Comparison of ENCODE assay signal across 19 cellular contexts in the genomic region with DNA sequence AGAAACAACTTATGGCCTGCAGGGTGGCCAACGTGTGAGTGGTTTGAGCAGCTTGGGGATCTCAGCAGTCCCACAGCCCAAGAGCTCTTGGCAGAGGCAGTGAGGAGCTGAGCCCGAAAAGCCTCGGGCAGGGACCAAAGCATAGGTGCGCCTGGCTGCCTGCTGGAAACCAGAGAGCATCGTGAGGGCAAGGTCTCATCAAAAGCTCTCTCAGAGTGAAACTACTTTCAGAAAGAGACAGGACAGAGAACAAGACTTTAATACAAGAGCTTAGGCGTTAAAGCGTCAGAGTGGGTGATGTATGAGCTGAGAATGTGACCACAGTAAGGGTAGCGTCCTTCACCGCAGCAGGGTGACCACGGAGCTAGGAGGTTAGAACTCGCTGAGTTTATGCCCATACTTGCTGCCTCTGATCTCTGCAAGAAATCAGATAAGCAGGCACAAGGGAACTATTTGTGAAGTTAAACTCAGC. TPM values are rescaled to one million over a fixed set of nuclear protein-coding genes. Genes with fewer than 3 reads are reported as not detected.
A peak's percentile ranks its signal among the peaks of the same experiment; 100 is the strongest.
DNase-seq lines count a peak whose midpoint lies in the region; ATAC-seq, FAIRE-seq and TF ChIP-seq lines count a peak whose summit lies in the region.
"Had no signal": no experiment of that assay in that cellular context is flagged by ENCODE, and none has a peak within 500 bp of the region (broad histone marks: within the 10 kb centered on the region; RNA-seq: fewer than 3 reads in every experiment).

No MANE protein-coding gene starts in this region.

- DNase-seq in activated CD8-positive, alpha-beta T cell treated with anti-CD3 and anti-CD28 coated beads for 36 hours, result peak; percentile 43
- DNase-seq in activated CD8-positive, alpha-beta T cell treated with anti-CD3 and anti-CD28 coated beads, Interleukin-2, amount 10 ng/mL, durations not matched to agents 7 days and 5 days, result no peak
- DNase-seq in H9 (no peak), coronary artery (ENCODE audit: low spot score) (peak; percentile 54), endothelial cell (ENCODE audit: low spot score) (no peak), frontal cortex (ENCODE audit: low spot score in 2 of 2) (no peak)
- DNase-seq in stimulated activated CD8-positive, alpha-beta memory T cell treated with anti-CD3 and anti-CD28 coated beads, Interleukin-4, amount 100 ng/mL, for 48 hours, result no peak
- DNase-seq: ACHN; activated effector memory CD4-positive, alpha-beta T cell treated with anti-CD3 and anti-CD28 coated beads, Interleukin-2, amount 50 U/mL, for 16 hours; effector CD4-positive, alpha-beta T cell; GOT3; NCI-H1436 treated with DMSO at 0.1 percent for 48 hours; NCI-H446; right lobe of liver; T-helper 9 cell; upper lobe of right lung had no signal

- POLR2A ChIA-PET in activated CD8-positive, alpha-beta T cell treated with anti-CD3 and anti-CD28 coated beads for 36 hours (lab: Charles Lee), result no interaction called here
- POLR2A ChIA-PET in activated CD8-positive, alpha-beta T cell treated with anti-CD3 and anti-CD28 coated beads, Interleukin-2, amount 10 ng/mL, durations not matched to agents 7 days and 5 days (lab: Charles Lee), result no interaction called here

- no peak for TF ChIP-seq CTCF in activated CD8-positive, alpha-beta T cell treated with anti-CD3 and anti-CD28 coated beads for 36 hours (IDR thresholded peaks at IDR 0.05)
- no peak for TF ChIP-seq CTCF in H9 (conservative IDR thresholded peaks at IDR 0.05)
- TF ChIP-seq CTCF in coronary artery (IDR thresholded peaks at IDR 0.05), result no peak
- TF ChIP-seq CTCF in endothelial cell (IDR thresholded peaks at IDR 0.05; ENCODE audit: unreplicated experiment), result no peak

- H3K4me2 ChIP-seq in H9 (ENCODE audit: insufficient read depth, insufficient read length, low read length), result no peak overlapping the region

- H2BK12ac ChIP-seq in H9 (ENCODE audit: insufficient read length, low read depth, low read length), result no peak overlapping the region

- FAIRE-seq in frontal cortex (lab: Jason Lieb, UNC), result no peak
- FAIRE-seq: bronchial epithelial cell had no signal

- no peak overlapping the region for H3K18ac ChIP-seq in H9 (ENCODE audit: insufficient read length, low read depth, low read length)

- no peaks in the 10 kb centered on the region for H3K79me1 ChIP-seq in H9 (ENCODE audit: insufficient read depth, low read depth, low read length, poor library complexity, severe bottlenecking)

- H2BK5ac ChIP-seq in H9 (ENCODE audit: insufficient read length, low read length), result no peak overlapping the region

- H3T11ph ChIP-seq in H9 (ENCODE audit: low read length), result no peak overlapping the region

- H4K5ac ChIP-seq in H9 (ENCODE audit: insufficient read length, low read depth, low read length), result no peak overlapping the region

- H4K91ac ChIP-seq in H9 (ENCODE audit: insufficient read length, low read depth, low read length), result no peak overlapping the region

- no peaks in the 10 kb centered on the region for H4K20me1 ChIP-seq in H9 (ENCODE audit: control insufficient read depth, insufficient read depth, insufficient read length)

- no peaks in the 10 kb centered on the region for H3K36me3 ChIP-seq in rectal smooth muscle tissue (ENCODE audit: control insufficient read depth, insufficient read depth, low read length)

- no peak overlapping the region for H2AK5ac ChIP-seq in H9 (ENCODE audit: insufficient read length, low read length)

- no peak overlapping the region for H3K56ac ChIP-seq in H9 (ENCODE audit: insufficient read length, low read depth, low read length)

- no peak overlapping the region for H2BK120ac ChIP-seq in H9 (ENCODE audit: low read depth, low read length, poor library complexity, severe bottlenecking)

- no peak overlapping the region for H3K4me3 ChIP-seq in coronary artery
- H3K4me3 ChIP-seq in rectal smooth muscle tissue (ENCODE audit: low read length), result no peak overlapping the region
- H3K4me3 ChIP-seq: right lobe of liver, upper lobe of right lung had no signal

- H3K79me2 ChIP-seq in H9 (ENCODE audit: insufficient read depth, low read length), result no peaks in the 10 kb centered on the region

- no peaks in the 10 kb centered on the region for H3K27me3 Mint-ChIP-seq in activated CD8-positive, alpha-beta T cell treated with anti-CD3 and anti-CD28 coated beads for 36 hours
- peaks cover 2% of the 10 kb centered on the region for H3K27me3 Mint-ChIP-seq in activated CD8-positive, alpha-beta T cell treated with anti-CD3 and anti-CD28 coated beads, Interleukin-2, amount 10 ng/mL, durations not matched to agents 7 days and 5 days (ENCODE audit: low read depth)
- no peaks in the 10 kb centered on the region for H3K27me3 Mint-ChIP-seq in H9 (ENCODE audit: low read depth)
- H3K27me3 Mint-ChIP-seq in endothelial cell (ENCODE audit: unreplicated experiment), result peaks cover 3% of the 10 kb centered on the region
- H3K27me3 Mint-ChIP-seq: memory B cell had no signal

- peak; percentile 44 for ATAC-seq in activated CD8-positive, alpha-beta T cell treated with anti-CD3 and anti-CD28 coated beads for 36 hours
- no peak for ATAC-seq in activated CD8-positive, alpha-beta T cell treated with anti-CD3 and anti-CD28 coated beads, Interleukin-2, amount 10 ng/mL, durations not matched to agents 7 days and 5 days
- ATAC-seq: right lobe of liver, upper lobe of right lung had no signal

- H3K4me3 Mint-ChIP-seq in activated CD8-positive, alpha-beta T cell treated with anti-CD3 and anti-CD28 coated beads for 36 hours, result no peak overlapping the region
- no peak overlapping the region for H3K4me3 Mint-ChIP-seq in activated CD8-positive, alpha-beta T cell treated with anti-CD3 and anti-CD28 coated beads, Interleukin-2, amount 10 ng/mL, durations not matched to agents 7 days and 5 days
- H3K4me3 Mint-ChIP-seq in H9 (no peak overlapping the region), endothelial cell (ENCODE audit: unreplicated experiment) (no peak overlapping the region)
- H3K4me3 Mint-ChIP-seq: memory B cell had no signal

- H3K36me3 Mint-ChIP-seq in activated CD8-positive, alpha-beta T cell treated with anti-CD3 and anti-CD28 coated beads for 36 hours (ENCODE audit: low read depth), result no peaks in the 10 kb centered on the region
- H3K36me3 Mint-ChIP-seq in activated CD8-positive, alpha-beta T cell treated with anti-CD3 and anti-CD28 coated beads, Interleukin-2, amount 10 ng/mL, durations not matched to agents 7 days and 5 days (ENCODE audit: low read depth), result no peaks in the 10 kb centered on the region
- H3K36me3 Mint-ChIP-seq in H9 (ENCODE audit: insufficient read depth in 1 of 3, low read depth in 3 of 3) (peaks cover 4 to 14% (median 4%) of the 10 kb centered on the region in 3 experiments), endothelial cell (ENCODE audit: low read depth, unreplicated experiment) (peaks cover 3% of the 10 kb centered on the region)

- H3K4ac ChIP-seq in H9 (ENCODE audit: low read depth, low read length), result no peak overlapping the region

- H3K9me3 Mint-ChIP-seq in activated CD8-positive, alpha-beta T cell treated with anti-CD3 and anti-CD28 coated beads for 36 hours, result no peaks in the 10 kb centered on the region
- no peaks in the 10 kb centered on the region for H3K9me3 Mint-ChIP-seq in activated CD8-positive, alpha-beta T cell treated with anti-CD3 and anti-CD28 coated beads, Interleukin-2, amount 10 ng/mL, durations not matched to agents 7 days and 5 days (ENCODE audit: insufficient read depth)
- H3K9me3 Mint-ChIP-seq in H9, result peaks cover 0 to under 1% of the 10 kb centered on the region in 2 experiments; a peak in 1 of 5 replicates
- H3K9me3 Mint-ChIP-seq in endothelial cell (ENCODE audit: unreplicated experiment), result no peaks in the 10 kb centered on the region

- no peaks in the 10 kb centered on the region for H3K4me1 Mint-ChIP-seq in activated CD8-positive, alpha-beta T cell treated with anti-CD3 and anti-CD28 coated beads for 36 hours (ENCODE audit: low read depth)
- H3K4me1 Mint-ChIP-seq in activated CD8-positive, alpha-beta T cell treated with anti-CD3 and anti-CD28 coated beads, Interleukin-2, amount 10 ng/mL, durations not matched to agents 7 days and 5 days (ENCODE audit: low read depth), result no peaks in the 10 kb centered on the region
- H3K4me1 Mint-ChIP-seq in H9 (no peaks in the 10 kb centered on the region), endothelial cell (ENCODE audit: unreplicated experiment) (no peaks in the 10 kb centered on the region)

- no peaks in the 10 kb centered on the region for H3K9me3 ChIP-seq in H9 (ENCODE audit: control insufficient read depth, low read depth, low read length)
- H3K9me3 ChIP-seq: right lobe of liver, upper lobe of right lung had no signal

- H3K23me2 ChIP-seq in H9 (ENCODE audit: insufficient read length, low read depth, low read length, poor library complexity, severe bottlenecking), result no peaks in the 10 kb centered on the region

- WGBS in H9 (ENCODE audit: extremely low coverage, insufficient read length, low lambda C conversion rate), result no CpG with 5 or more reads among the region's 11 CpGs

- intact Hi-C loops in activated CD8-positive, alpha-beta T cell treated with anti-CD3 and anti-CD28 coated beads for 36 hours (cut with micrococcal nuclease), result no loop called here

- H3K9ac ChIP-seq in H9 (ENCODE audit: extremely low read depth, insufficient read length, low read length), result no peak overlapping the region
- H3K9ac ChIP-seq in rectal smooth muscle tissue (ENCODE audit: low read length), result peak overlapping the region; percentile 36

- no peak overlapping the region for H3K23ac ChIP-seq in H9 (ENCODE audit: insufficient read length, low read depth, low read length)

- no peak overlapping the region for H3K14ac ChIP-seq in H9 (ENCODE audit: insufficient read depth, low read length)

- no peaks in the 10 kb centered on the region for H3K27me3 ChIP-seq in H9 (ENCODE audit: insufficient read depth, low read length)
- H3K27me3 ChIP-seq in rectal smooth muscle tissue (ENCODE audit: control insufficient read depth, insufficient read depth, low read length), result no peaks in the 10 kb centered on the region
- H3K27me3 ChIP-seq: right lobe of liver, upper lobe of right lung had no signal

- H3K27ac Mint-ChIP-seq in activated CD8-positive, alpha-beta T cell treated with anti-CD3 and anti-CD28 coated beads for 36 hours, result no peak overlapping the region
- no peak overlapping the region for H3K27ac Mint-ChIP-seq in activated CD8-positive, alpha-beta T cell treated with anti-CD3 and anti-CD28 coated beads, Interleukin-2, amount 10 ng/mL, durations not matched to agents 7 days and 5 days
- H3K27ac Mint-ChIP-seq in H9, result peak overlapping the region in 2 of 3 experiments; percentile 23 to 34; a peak in 3 of 7 replicates
- no peak overlapping the region for H3K27ac Mint-ChIP-seq in endothelial cell (ENCODE audit: unreplicated experiment)

- no peak overlapping the region for H2AFZ ChIP-seq in H9 (ENCODE audit: low read length)

- H3K4me1 ChIP-seq in H9 (ENCODE audit: insufficient read depth, low read length) (no peaks in the 10 kb centered on the region), rectal smooth muscle tissue (ENCODE audit: control insufficient read depth, insufficient read depth, low read length) (peaks cover 9% of the 10 kb centered on the region)
- H3K4me1 ChIP-seq: right lobe of liver had no signal

- CTCF ChIA-PET in activated CD8-positive, alpha-beta T cell treated with anti-CD3 and anti-CD28 coated beads for 36 hours (lab: Charles Lee), result interaction anchor here (0.8 to 2.2 kb wide), 5 partner anchors 10 to 66 kb away, joined by 3 to 17 read pairs (median 4); no protein-coding TSS in a partner anchor
- CTCF ChIA-PET in activated CD8-positive, alpha-beta T cell treated with anti-CD3 and anti-CD28 coated beads, Interleukin-2, amount 10 ng/mL, durations not matched to agents 7 days and 5 days (lab: Charles Lee), result interaction anchor here (1.0 to 2.8 kb wide), 3 partner anchors 14 to 67 kb away, joined by 3 to 9 read pairs (median 4); no protein-coding TSS in a partner anchor

- H3K27ac ChIP-seq in H9 (ENCODE audit: insufficient read length, low read depth, low read length) (no peak overlapping the region), coronary artery (peak overlapping the region in 1 of 2 donors; percentile 25), rectal smooth muscle tissue (ENCODE audit: low read depth, low read length) (peak overlapping the region; percentile 23)
- H3K27ac ChIP-seq: right lobe of liver, upper lobe of right lung had no signal

- no peak overlapping the region for H4K8ac ChIP-seq in H9 (replicated peaks; ENCODE audit: insufficient read length, low read depth, low read length)

- H2BK20ac ChIP-seq in H9 (ENCODE audit: low read depth, low read length, poor library complexity, severe bottlenecking), result no peak overlapping the region

- H2BK15ac ChIP-seq in H9 (ENCODE audit: low read depth, low read length), result no peak overlapping the region

RNA-seq across cellular contexts. Expression of a gene that starts 30.8 kb away (rescaled TPM):
- 1 to 10 TPM; 2.1 to 2.3 TPM for total RNA-seq in activated CD8-positive, alpha-beta T cell treated with anti-CD3 and anti-CD28 coated beads for 36 hours
- total RNA-seq in activated CD8-positive, alpha-beta T cell treated with anti-CD3 and anti-CD28 coated beads, Interleukin-2, amount 10 ng/mL, durations not matched to agents 7 days and 5 days, result under 1 TPM; 0.73 to 0.76 TPM
- total RNA-seq in H9 (2021) (55.0 and 55.3 TPM in 2 replicates), endothelial cell (ENCODE audit: unreplicated experiment) (97.6 TPM), frontal cortex (28.9 TPM)

Comparison
In these comparisons a context has a peak if more than half of its experiments do, and no peak if none do; other contexts are left out.
1. DNase-seq: peak in activated CD8-positive, alpha-beta T cell treated with anti-CD3 and anti-CD28 coated beads for 36 hours (single experiment) and coronary artery (single experiment); none in activated CD8-positive, alpha-beta T cell treated with anti-CD3 and anti-CD28 coated beads, Interleukin-2, amount 10 ng/mL, durations not matched to agents 7 days and 5 days (single experiment), H9 (single experiment), endothelial cell (single experiment), frontal cortex (0 of 2) and stimulated activated CD8-positive, alpha-beta memory T cell treated with anti-CD3 and anti-CD28 coated beads, Interleukin-4, amount 100 ng/mL, for 48 hours (single experiment).
2. H3K27ac Mint-ChIP-seq: peak in H9 (2 of 3); none in activated CD8-positive, alpha-beta T cell treated with anti-CD3 and anti-CD28 coated beads for 36 hours (single experiment), activated CD8-positive, alpha-beta T cell treated with anti-CD3 and anti-CD28 coated beads, Interleukin-2, amount 10 ng/mL, durations not matched to agents 7 days and 5 days (single experiment) and endothelial cell (single experiment).